In the genomic region with DNA sequence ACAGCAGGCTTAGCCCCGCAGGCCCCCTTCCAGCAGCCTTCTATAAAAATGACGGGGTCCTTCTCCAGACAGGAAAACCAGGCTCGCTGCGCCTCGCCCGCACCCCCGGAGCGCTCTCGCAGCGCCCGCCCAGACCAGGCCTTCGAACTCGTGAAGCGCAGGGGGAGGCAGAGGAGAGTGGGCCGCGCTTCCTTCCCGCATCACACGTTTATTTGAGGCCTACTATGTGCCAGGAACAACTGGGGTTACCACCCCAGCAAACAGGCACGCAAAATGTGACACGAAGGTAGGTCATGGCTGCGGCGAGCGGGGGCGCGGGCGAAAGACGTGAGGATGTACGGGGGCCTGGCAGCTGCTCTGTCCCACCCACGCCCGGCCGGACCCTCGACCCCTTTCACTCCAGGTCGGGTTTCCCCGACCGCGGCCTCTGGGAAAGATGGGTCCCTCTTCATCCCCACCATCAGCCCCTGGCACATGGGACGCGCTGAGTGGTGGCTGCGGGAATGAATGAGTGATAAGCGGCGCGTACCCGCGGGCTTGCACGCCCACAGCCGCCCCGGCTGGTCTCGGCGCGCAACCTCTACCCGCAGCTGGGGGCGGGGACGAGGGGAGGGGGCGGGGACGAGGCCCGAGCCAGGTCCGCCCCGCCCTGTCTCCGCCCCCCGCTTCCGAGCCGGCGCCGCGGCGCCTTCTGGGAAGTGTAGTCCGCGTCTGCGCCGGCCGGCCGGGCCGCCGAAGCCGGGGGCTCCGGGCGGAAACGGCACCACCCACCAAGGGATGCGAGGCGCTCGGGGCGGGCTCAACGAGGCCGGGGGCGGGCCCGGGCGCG, we compare ENCODE assay signal across 8 cellular contexts. TPM values are rescaled to one million over a fixed set of nuclear protein-coding genes. Genes with fewer than 3 reads are reported as not detected.
DNase-seq lines count a peak whose midpoint lies in the region; ATAC-seq and TF ChIP-seq lines count a peak whose summit lies in the region.

No MANE protein-coding gene starts in this region.

- H3K4me1 Mint-ChIP-seq in chondrocyte (ENCODE audit: low read depth), result peaks cover 22% of the 10 kb centered on the region

- DNase-seq in NCI-H226, result peak; percentile 70
- DNase-seq in activated CD4-positive, alpha-beta T cell treated with anti-CD3 and anti-CD28 coated beads for 24 hours (ENCODE audit: low read depth in 2 of 2), result peak; percentile 92 to 94
- no peak for DNase-seq in chondrocyte (ENCODE audit: low spot score)
- peak; percentile 65 for DNase-seq in kidney glomerular epithelial cell (lab: John Stamatoyannopoulos, UW)
- DNase-seq in stimulated activated CD4-positive, alpha-beta T cell treated with anti-CD3 and anti-CD28 coated beads, Interleukin-15, amount 100 ng/mL, for 1 hour (ENCODE audit: low read depth in 1 of 2, low spot score in 1 of 2), result peak; percentile 93 to 96

- TF ChIP-seq CTCF in chondrocyte (IDR thresholded peaks at IDR 0.05), result no peak

- no peaks in the 10 kb centered on the region for H3K36me3 ChIP-seq in ACC112 (ENCODE audit: insufficient read depth, low read length)

- H3K36me3 Mint-ChIP-seq in chondrocyte (ENCODE audit: low read depth), result peaks cover 10% of the 10 kb centered on the region

- H3K9me3 Mint-ChIP-seq in chondrocyte (ENCODE audit: low read depth), result peaks cover 19% of the 10 kb centered on the region

- H3K27me3 ChIP-seq in ACC112 (ENCODE audit: insufficient read depth, low read length), result no peaks in the 10 kb centered on the region

- H3K27ac ChIP-seq in ACC112 (ENCODE audit: low read depth, low read length), result no peak overlapping the region

- H3K27me3 Mint-ChIP-seq in chondrocyte (ENCODE audit: low read depth), result no peaks in the 10 kb centered on the region

- H2AFZ ChIP-seq in ACC112 (ENCODE audit: low read length, unreplicated experiment), result peak overlapping the region; percentile 97

- ATAC-seq in GM18868 (IDR thresholded peaks at IDR 0.05; ENCODE audit: unreplicated experiment), result peak; percentile 97
- peak; percentile 96 for ATAC-seq in HG03108 (IDR thresholded peaks at IDR 0.05; ENCODE audit: unreplicated experiment)

- peak overlapping the region; percentile 82 for H3K4me3 Mint-ChIP-seq in chondrocyte (ENCODE audit: unreplicated experiment)

- H3K79me2 ChIP-seq in ACC112 (ENCODE audit: control insufficient read depth, insufficient read depth, low read length, unreplicated experiment), result peaks cover 5% of the 10 kb centered on the region

- H3K4me1 ChIP-seq in ACC112 (ENCODE audit: control insufficient read depth, insufficient read depth, low read length, unreplicated experiment), result peaks cover 15% of the 10 kb centered on the region

- H3K27ac Mint-ChIP-seq in chondrocyte (ENCODE audit: unreplicated experiment), result no peak overlapping the region

- H3K4me3 ChIP-seq in ACC112 (ENCODE audit: low read depth, low read length), result peak overlapping the region; percentile 91

RNA-seq across cellular contexts. Expression of a gene that starts 59.1 kb away (rescaled TPM):
- total RNA-seq in chondrocyte, result 2.3 to 3.5 TPM (median 3.1 TPM) in 3 replicates
